In the genomic region with DNA sequence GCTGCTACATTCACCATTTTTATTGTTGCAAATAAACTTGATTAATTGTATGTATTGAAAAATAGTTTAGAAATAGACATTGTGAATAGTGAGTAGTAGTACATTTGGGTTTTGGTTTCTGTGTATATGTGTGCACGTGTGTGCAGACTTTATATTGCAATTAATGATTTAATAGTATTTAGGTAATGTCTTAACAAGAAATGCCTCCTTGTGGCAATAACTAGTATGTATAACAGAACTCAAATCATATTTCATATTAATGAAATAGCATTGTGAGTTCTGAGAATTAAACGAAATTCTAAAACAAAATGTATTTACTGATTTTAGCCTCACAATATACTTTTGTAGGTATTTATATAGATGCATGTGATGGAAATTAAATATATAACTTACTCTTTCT, we compare ENCODE assay signal across 12 cellular contexts.
"Had no signal": no experiment of that assay in that cellular context is flagged by ENCODE, and none has a peak within 500 bp of the region (broad histone marks: within the 10 kb centered on the region; RNA-seq: fewer than 3 reads in every experiment).

No MANE protein-coding gene starts in this region.

- ATAC-seq: activated CD8-positive, alpha-beta memory T cell treated with anti-CD3 and anti-CD28 coated beads, Interleukin-2, amount 10 ng/mL, durations not matched to agents 7 days and 5 days; left lobe of liver; stimulated activated memory B cell treated with anti-CD40 and anti-IgM and Interleukin-4, amounts not matched to agents 10 μg/mL and 1 μg/mL and 100 μg/mL, for 72 hours had no signal

- H3K9ac ChIP-seq: neural progenitor cell had no signal

- H3K4me2 ChIP-seq: neural progenitor cell had no signal

- H3K27ac ChIP-seq: neural progenitor cell, ovary had no signal

- H3K9me3 ChIP-seq: ovary had no signal

- H3K27ac Mint-ChIP-seq: activated CD8-positive, alpha-beta memory T cell treated with anti-CD3 and anti-CD28 coated beads, Interleukin-2, amount 10 ng/mL, durations not matched to agents 7 days and 5 days; activated naive CD4-positive, alpha-beta T cell treated with anti-CD3 and anti-CD28 coated beads, Interleukin-2, amount 10 ng/mL, durations not matched to agents 7 days and 5 days; activated T-cell treated with anti-CD3 and anti-CD28 coated beads, Interleukin-2, amount 50 U/mL, for 24 hours; neural progenitor cell; stimulated activated memory B cell treated with anti-CD40 and anti-IgM and Interleukin-4, amounts not matched to agents 10 μg/mL and 1 μg/mL and 100 μg/mL, for 72 hours had no signal

- H3K27me3 ChIP-seq: neural progenitor cell, ovary had no signal

- H3K4me1 Mint-ChIP-seq: neural progenitor cell; stimulated activated memory B cell treated with anti-CD40 and anti-IgM and Interleukin-4, amounts not matched to agents 10 μg/mL and 1 μg/mL and 100 μg/mL, for 72 hours had no signal

- H3K36me3 ChIP-seq: ovary had no signal

- H2AFZ ChIP-seq: neural progenitor cell had no signal

- H3K4me3 ChIP-seq: neural progenitor cell, ovary had no signal

- H3K4me3 Mint-ChIP-seq: activated CD8-positive, alpha-beta memory T cell treated with anti-CD3 and anti-CD28 coated beads, Interleukin-2, amount 10 ng/mL, durations not matched to agents 7 days and 5 days; activated naive CD4-positive, alpha-beta T cell treated with anti-CD3 and anti-CD28 coated beads, Interleukin-2, amount 10 ng/mL, durations not matched to agents 7 days and 5 days; activated T-cell treated with anti-CD3 and anti-CD28 coated beads, Interleukin-2, amount 50 U/mL, for 24 hours; neural progenitor cell; stimulated activated memory B cell treated with anti-CD40 and anti-IgM and Interleukin-4, amounts not matched to agents 10 μg/mL and 1 μg/mL and 100 μg/mL, for 72 hours had no signal

- DNase-seq: activated CD4-positive, alpha-beta T cell treated with anti-CD3 and anti-CD28 coated beads for 1 hour; activated CD4-positive, alpha-beta T cell treated with anti-CD3 and anti-CD28 coated beads, Interleukin-2, amount 50 U/mL, for 48 hours; activated CD8-positive, alpha-beta memory T cell treated with anti-CD3 and anti-CD28 coated beads, Interleukin-2, amount 10 ng/mL, durations not matched to agents 7 days and 5 days; activated naive CD4-positive, alpha-beta T cell treated with anti-CD3 and anti-CD28 coated beads, Interleukin-2, amount 10 ng/mL, durations not matched to agents 7 days and 5 days; activated T-cell treated with anti-CD3 and anti-CD28 coated beads, Interleukin-2, amount 50 U/mL, for 24 hours; midbrain; ovary; stimulated activated CD4-positive, alpha-beta T cell treated with anti-CD3 and anti-CD28 coated beads, Interleukin-2, amount 100 ng/mL, for 48 hours; T1000 had no signal

- H3K27me3 Mint-ChIP-seq: activated CD8-positive, alpha-beta memory T cell treated with anti-CD3 and anti-CD28 coated beads, Interleukin-2, amount 10 ng/mL, durations not matched to agents 7 days and 5 days; activated naive CD4-positive, alpha-beta T cell treated with anti-CD3 and anti-CD28 coated beads, Interleukin-2, amount 10 ng/mL, durations not matched to agents 7 days and 5 days; activated T-cell treated with anti-CD3 and anti-CD28 coated beads, Interleukin-2, amount 50 U/mL, for 24 hours; stimulated activated memory B cell treated with anti-CD40 and anti-IgM and Interleukin-4, amounts not matched to agents 10 μg/mL and 1 μg/mL and 100 μg/mL, for 72 hours had no signal
